19 cellular contexts compared by ENCODE assay signal in genomic region chr3:139764069-139764905, GRCh38.
DNase-seq lines count a peak whose midpoint lies in the region; ATAC-seq and TF ChIP-seq lines count a peak whose summit lies in the region.
"Had no signal": no experiment of that assay in that cellular context is flagged by ENCODE, and none has a peak within 500 bp of the region (broad histone marks: within the 10 kb centered on the region; RNA-seq: fewer than 3 reads in every experiment).

No MANE protein-coding gene starts in this region.

- ATAC-seq in HG02759 (IDR thresholded peaks at IDR 0.05; ENCODE audit: unreplicated experiment): no peak
- ATAC-seq in GM21576 (IDR thresholded peaks at IDR 0.05; ENCODE audit: unreplicated experiment): no peak
- ATAC-seq: K562, right lobe of liver, WTC11 had no signal

- in situ Hi-C loops in GM13977 (cut with MboI; ENCODE audit: low pct_unique_long_range_greater_than_20kb, low sequenced_read_pairs, unreplicated experiment): no loop called here

- TF ChIP-seq CTCF in cardiac fibroblast (IDR thresholded peaks at IDR 0.05; ENCODE audit: low read depth, low read length) (no peak), GM13977 (IDR thresholded peaks at IDR 0.05; ENCODE audit: extremely low read depth, insufficient read depth, missing control alignments) (no peak)

- peaks cover 18% of the 10 kb centered on the region for H3K4me1 ChIP-seq in BLaER1
- H3K4me1 ChIP-seq: stomach had no signal

- H3K27ac ChIP-seq in BLaER1 (no peak overlapping the region), caudate nucleus (ENCODE audit: low read depth, low read length) (no peak overlapping the region)
- H3K27ac ChIP-seq: neutrophil, right lobe of liver, stomach had no signal

- peak; percentile 28 for DNase-seq in HT1080 (ENCODE audit: low read depth)
- peak; percentile 15 to 19 for DNase-seq in cardiac fibroblast (ENCODE audit: low read depth in 2 of 2)
- peak; percentile 70 for DNase-seq in kidney tubule cell (ENCODE audit: low spot score)
- no peak for DNase-seq in GM13977 (ENCODE audit: low spot score)
- DNase-seq in caudate nucleus (lab: John Stamatoyannopoulos, UW): no peak
- DNase-seq: central memory CD4-positive, alpha-beta T cell; effector memory CD4-positive, alpha-beta T cell; NCI-H1048; NCI-H2029 treated with DMSO at 0.1 percent for 48 hours; NCI-H526; right lobe of liver; SIG-M5; stomach had no signal

- no peaks in the 10 kb centered on the region for H3K27me3 ChIP-seq in BLaER1
- H3K27me3 ChIP-seq: neutrophil, right lobe of liver, stomach had no signal

- H3K4me2 ChIP-seq in BLaER1: peak overlapping the region; percentile 40

- no peaks in the 10 kb centered on the region for H3K9me3 ChIP-seq in BLaER1
- H3K9me3 ChIP-seq: neutrophil, right lobe of liver, stomach had no signal

- H3K4me3 ChIP-seq in BLaER1 (no peak overlapping the region), cardiac fibroblast (replicated peaks in 1 of 2; ENCODE audit: low read depth in 2 of 2, low read length in 2 of 2) (no peak overlapping the region)
- H3K4me3 ChIP-seq: K562, right lobe of liver, stomach had no signal

- H3K9ac ChIP-seq in BLaER1: no peak overlapping the region

- no peaks in the 10 kb centered on the region for H3K36me3 ChIP-seq in BLaER1
- H3K36me3 ChIP-seq: neutrophil, right lobe of liver, stomach had no signal

- H4K20me1 ChIP-seq in BLaER1: no peaks in the 10 kb centered on the region

Comparison
In these comparisons a context has a peak if more than half of its experiments do, and no peak if none do; other contexts are left out.
1. DNase-seq: peak in HT1080 (single experiment), cardiac fibroblast (2 of 2) and kidney tubule cell (single experiment); none in GM13977 (single experiment) and caudate nucleus (0 of 61).